10 cellular contexts compared by ENCODE assay signal in the genomic region with DNA sequence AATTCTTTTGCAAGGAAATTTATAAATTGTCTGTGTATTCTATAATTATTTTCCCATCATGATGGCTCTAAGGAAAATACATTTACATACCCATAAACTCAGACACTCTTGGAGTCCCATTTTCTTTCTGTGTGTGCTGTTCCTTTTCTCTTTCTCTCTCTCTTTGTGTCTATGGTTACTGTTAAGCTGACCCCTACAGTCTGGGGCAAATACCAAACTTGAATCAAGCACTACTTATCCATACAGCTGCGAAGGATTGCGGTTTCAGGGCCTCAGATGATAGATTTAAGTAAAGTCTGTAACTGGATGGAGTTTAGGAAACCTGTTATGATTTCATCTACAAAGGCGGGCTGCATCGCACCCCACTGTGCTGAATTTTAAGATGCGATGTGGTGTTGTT.
DNase-seq lines count a peak whose midpoint lies in the region; ATAC-seq and TF ChIP-seq lines count a peak whose summit lies in the region.
"Had no signal": no experiment of that assay in that cellular context is flagged by ENCODE, and none has a peak within 500 bp of the region (broad histone marks: within the 10 kb centered on the region; RNA-seq: fewer than 3 reads in every experiment).

No MANE protein-coding gene starts in this region.

- H3K4me3 ChIP-seq in left lung = no peak overlapping the region
- H3K4me3 ChIP-seq in thoracic aorta = peak overlapping the region; percentile 74

- no peaks in the 10 kb centered on the region for H3K9me3 ChIP-seq in left lung
- no peaks in the 10 kb centered on the region for H3K9me3 ChIP-seq in thoracic aorta
- H3K9me3 ChIP-seq: suprapubic skin had no signal

- peak overlapping the region; percentile 72 for H3K4me3 Mint-ChIP-seq in MCF 10A (ENCODE audit: unreplicated experiment)

- peaks cover 23% of the 10 kb centered on the region for H3K4me1 Mint-ChIP-seq in MCF 10A (ENCODE audit: insufficient read depth, unreplicated experiment)

- intact Hi-C loops in MCF 10A (cut with micrococcal nuclease) = loop anchor here (5.0 kb wide), 1 partner anchor 37 kb away; no protein-coding TSS in a partner anchor
- intact Hi-C loops in left lung (cut with DNase I) = no loop called here

- no peak for TF ChIP-seq CTCF in MCF 10A (IDR thresholded peaks at IDR 0.05; ENCODE audit: unreplicated experiment)
- TF ChIP-seq CTCF in left lung (IDR thresholded peaks at IDR 0.05) = no peak
- no peak for TF ChIP-seq CTCF in thoracic aorta (IDR thresholded peaks at IDR 0.05)

- DNase-seq in DMS53 (lab: John Stamatoyannopoulos, UW) = peak; percentile 38
- no peak for DNase-seq in DMS53 treated with DMSO at 0.1 percent for 48 hours (lab: John Stamatoyannopoulos, UW; ENCODE audit: unreplicated experiment)
- no peak for DNase-seq in MCF 10A (ENCODE audit: unreplicated experiment)
- DNase-seq in left lung = no peak
- no peak for DNase-seq in thoracic aorta (ENCODE audit: low spot score)
- no peak for DNase-seq in activated CD4-positive, alpha-beta T cell treated with anti-CD3 and anti-CD28 coated beads, Interleukin-2, amount 50 U/mL, for 1 hour
- DNase-seq in NCI-H128 (lab: John Stamatoyannopoulos, UW; ENCODE audit: unreplicated experiment) = no peak
- DNase-seq in DMS79 treated with DMSO at 0.1 percent for 48 hours (lab: John Stamatoyannopoulos, UW) = no peak

- ATAC-seq in left lung (peak; percentile 25), thoracic aorta (ENCODE audit: insufficient number of reproducible peaks, low FRiP score, low read depth) (no peak)

- H3K27me3 ChIP-seq in left lung = peaks cover 0 to 39% of the 10 kb centered on the region in 2 donors
- H3K27me3 ChIP-seq in thoracic aorta (replicated peaks; ENCODE audit: insufficient read depth) = no peaks in the 10 kb centered on the region

- H3K9me3 Mint-ChIP-seq in MCF 10A (ENCODE audit: unreplicated experiment) = no peaks in the 10 kb centered on the region
- H3K9me3 Mint-ChIP-seq: activated B cell treated with CpG ODN at 0.5 μM for 24 hours had no signal

- H3K4me1 ChIP-seq in left lung = peaks cover 3 to 13% of the 10 kb centered on the region in 2 donors
- H3K4me1 ChIP-seq in thoracic aorta (ENCODE audit: control insufficient read depth in 1 of 2, low read depth in 2 of 2) = peaks cover 14 to 44% of the 10 kb centered on the region in 2 donors

- H3K27ac ChIP-seq in left lung (peak overlapping the region; percentile 33 to 79), thoracic aorta (peak overlapping the region; percentile 90 to 93)

- peak overlapping the region; percentile 70 for H3K27ac Mint-ChIP-seq in MCF 10A (ENCODE audit: low read depth, unreplicated experiment)
- H3K27ac Mint-ChIP-seq: activated B cell treated with CpG ODN at 0.5 μM for 24 hours had no signal

- POLR2A ChIA-PET in MCF 10A (lab: Yijun Ruan, JAX) = interaction anchor here (0.7 to 3.0 kb wide), 13 partner anchors 10 to 364 kb away, joined by 3 to 18 read pairs (median 4); a partner anchor contains a TSS

- no TSS peak for BruUV-seq in MCF 10A (replicated peaks; lab: Mats Ljungman, UMichigan)

- H3K36me3 Mint-ChIP-seq in MCF 10A (ENCODE audit: insufficient read depth, unreplicated experiment) = no peaks in the 10 kb centered on the region

- CTCF ChIA-PET in MCF 10A (lab: Yijun Ruan, JAX) = interaction anchor here (0.6 to 1.7 kb wide), 12 partner anchors 19 to 1115 kb away, joined by 3 to 7 read pairs (median 3); no protein-coding TSS in a partner anchor

- no peaks in the 10 kb centered on the region for H3K36me3 ChIP-seq in left lung
- no peaks in the 10 kb centered on the region for H3K36me3 ChIP-seq in thoracic aorta
- H3K36me3 ChIP-seq: suprapubic skin had no signal

- no peaks in the 10 kb centered on the region for H3K27me3 Mint-ChIP-seq in MCF 10A (ENCODE audit: insufficient read depth, unreplicated experiment)
